In the genomic region with DNA sequence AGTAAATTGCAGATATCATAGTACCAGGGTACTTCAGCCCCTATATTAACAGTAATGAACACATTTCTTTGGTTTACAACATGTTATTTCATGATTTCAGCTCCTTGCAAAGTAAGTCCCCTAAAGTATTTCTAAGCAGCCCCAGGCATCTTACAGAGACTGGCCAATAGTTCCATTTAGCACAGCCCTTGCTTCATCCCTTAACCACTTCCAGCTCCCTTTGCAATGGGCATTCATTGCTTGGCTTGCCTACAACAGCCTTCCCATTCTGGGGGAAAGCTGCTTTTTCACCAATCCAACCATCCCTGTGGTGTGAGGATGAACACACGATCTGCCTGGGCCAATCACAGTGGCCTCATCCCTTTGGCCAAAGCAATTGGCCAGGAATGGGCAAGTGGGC, we compare ENCODE assay signal across 1 cellular context.
TF ChIP-seq lines count a peak whose summit lies in the region.

No MANE protein-coding gene starts in this region.

TF ChIP-seq in GM12878, 131 proteins besides CTCF, POLR2A, EP300 and RAD21:
- TF ChIP-seq, protein P1, sequence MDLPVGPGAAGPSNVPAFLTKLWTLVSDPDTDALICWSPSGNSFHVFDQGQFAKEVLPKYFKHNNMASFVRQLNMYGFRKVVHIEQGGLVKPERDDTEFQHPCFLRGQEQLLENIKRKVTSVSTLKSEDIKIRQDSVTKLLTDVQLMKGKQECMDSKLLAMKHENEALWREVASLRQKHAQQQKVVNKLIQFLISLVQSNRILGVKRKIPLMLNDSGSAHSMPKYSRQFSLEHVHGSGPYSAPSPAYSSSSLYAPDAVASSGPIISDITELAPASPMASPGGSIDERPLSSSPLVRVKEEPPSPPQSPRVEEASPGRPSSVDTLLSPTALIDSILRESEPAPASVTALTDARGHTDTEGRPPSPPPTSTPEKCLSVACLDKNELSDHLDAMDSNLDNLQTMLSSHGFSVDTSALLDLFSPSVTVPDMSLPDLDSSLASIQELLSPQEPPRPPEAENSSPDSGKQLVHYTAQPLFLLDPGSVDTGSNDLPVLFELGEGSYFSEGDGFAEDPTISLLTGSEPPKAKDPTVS (IDR thresholded peaks at IDR 0.05; ENCODE audit: low read depth, low read length), result no peak
- TF ChIP-seq, protein P2, sequence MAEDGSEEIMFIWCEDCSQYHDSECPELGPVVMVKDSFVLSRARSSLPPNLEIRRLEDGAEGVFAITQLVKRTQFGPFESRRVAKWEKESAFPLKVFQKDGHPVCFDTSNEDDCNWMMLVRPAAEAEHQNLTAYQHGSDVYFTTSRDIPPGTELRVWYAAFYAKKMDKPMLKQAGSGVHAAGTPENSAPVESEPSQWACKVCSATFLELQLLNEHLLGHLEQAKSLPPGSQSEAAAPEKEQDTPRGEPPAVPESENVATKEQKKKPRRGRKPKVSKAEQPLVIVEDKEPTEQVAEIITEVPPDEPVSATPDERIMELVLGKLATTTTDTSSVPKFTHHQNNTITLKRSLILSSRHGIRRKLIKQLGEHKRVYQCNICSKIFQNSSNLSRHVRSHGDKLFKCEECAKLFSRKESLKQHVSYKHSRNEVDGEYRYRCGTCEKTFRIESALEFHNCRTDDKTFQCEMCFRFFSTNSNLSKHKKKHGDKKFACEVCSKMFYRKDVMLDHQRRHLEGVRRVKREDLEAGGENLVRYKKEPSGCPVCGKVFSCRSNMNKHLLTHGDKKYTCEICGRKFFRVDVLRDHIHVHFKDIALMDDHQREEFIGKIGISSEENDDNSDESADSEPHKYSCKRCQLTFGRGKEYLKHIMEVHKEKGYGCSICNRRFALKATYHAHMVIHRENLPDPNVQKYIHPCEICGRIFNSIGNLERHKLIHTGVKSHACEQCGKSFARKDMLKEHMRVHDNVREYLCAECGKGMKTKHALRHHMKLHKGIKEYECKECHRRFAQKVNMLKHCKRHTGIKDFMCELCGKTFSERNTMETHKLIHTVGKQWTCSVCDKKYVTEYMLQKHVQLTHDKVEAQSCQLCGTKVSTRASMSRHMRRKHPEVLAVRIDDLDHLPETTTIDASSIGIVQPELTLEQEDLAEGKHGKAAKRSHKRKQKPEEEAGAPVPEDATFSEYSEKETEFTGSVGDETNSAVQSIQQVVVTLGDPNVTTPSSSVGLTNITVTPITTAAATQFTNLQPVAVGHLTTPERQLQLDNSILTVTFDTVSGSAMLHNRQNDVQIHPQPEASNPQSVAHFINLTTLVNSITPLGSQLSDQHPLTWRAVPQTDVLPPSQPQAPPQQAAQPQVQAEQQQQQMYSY (CRISPR knock-in tag; IDR thresholded peaks at IDR 0.05), result no peak
- TF ChIP-seq ZZZ3 (IDR thresholded peaks at IDR 0.05; ENCODE audit: control insufficient read depth, insufficient read length, low read depth) (no peak), KAT2A (conservative IDR thresholded peaks at IDR 0.05; ENCODE audit: control insufficient read depth, low read depth, low read length) (no peak), FOXM1 (IDR thresholded peaks at IDR 0.05; ENCODE audit: low read depth, low read length) (no peak)
- TF ChIP-seq, protein P3, sequence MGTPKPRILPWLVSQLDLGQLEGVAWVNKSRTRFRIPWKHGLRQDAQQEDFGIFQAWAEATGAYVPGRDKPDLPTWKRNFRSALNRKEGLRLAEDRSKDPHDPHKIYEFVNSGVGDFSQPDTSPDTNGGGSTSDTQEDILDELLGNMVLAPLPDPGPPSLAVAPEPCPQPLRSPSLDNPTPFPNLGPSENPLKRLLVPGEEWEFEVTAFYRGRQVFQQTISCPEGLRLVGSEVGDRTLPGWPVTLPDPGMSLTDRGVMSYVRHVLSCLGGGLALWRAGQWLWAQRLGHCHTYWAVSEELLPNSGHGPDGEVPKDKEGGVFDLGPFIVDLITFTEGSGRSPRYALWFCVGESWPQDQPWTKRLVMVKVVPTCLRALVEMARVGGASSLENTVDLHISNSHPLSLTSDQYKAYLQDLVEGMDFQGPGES (IDR thresholded peaks at IDR 0.05), result no peak
